8 cellular contexts compared by ENCODE assay signal in the genomic region with DNA sequence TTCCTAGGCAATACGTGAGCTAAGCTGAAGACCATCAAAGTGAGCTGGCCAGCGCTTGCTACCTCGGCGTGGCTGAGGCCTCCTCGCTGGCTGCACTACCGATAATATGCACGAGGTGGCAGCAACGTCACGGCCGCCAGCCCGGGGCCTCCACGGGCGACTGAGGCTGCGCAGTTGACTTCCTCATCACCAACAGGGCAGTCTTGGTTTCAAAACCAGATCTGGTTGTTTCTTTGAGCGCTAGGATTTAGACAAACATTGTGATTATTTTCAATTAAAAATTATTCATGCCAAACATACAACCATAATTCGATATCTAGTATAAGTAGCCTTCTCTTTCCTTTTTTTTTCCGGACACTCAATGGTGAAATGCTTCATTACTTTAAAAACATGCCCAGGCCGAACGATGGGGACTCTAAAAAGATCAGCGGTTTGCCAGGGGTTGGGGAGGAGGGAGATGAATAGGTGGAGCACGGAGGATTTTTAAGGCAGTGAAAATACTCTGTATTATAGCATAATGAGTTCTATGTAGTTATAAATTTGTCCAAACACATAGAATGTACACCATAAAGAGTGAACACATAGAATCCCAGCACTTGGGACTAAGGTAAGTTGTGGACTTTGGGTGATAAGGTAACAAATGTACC. TPM values are rescaled to one million over a fixed set of nuclear protein-coding genes. Genes with fewer than 3 reads are reported as not detected.
DNase-seq lines count a peak whose midpoint lies in the region; ATAC-seq and FAIRE-seq lines count a peak whose summit lies in the region.

No MANE protein-coding gene starts in this region.

- H3K4me1 Mint-ChIP-seq in activated T-helper 1 cell treated with anti-CD3 and anti-CD28 coated beads, Interleukin-12 subunit alpha, Interleukin-12 subunit beta, Interleukin-2, Interleukin-4 antibody, amounts not matched to agents 30 ng/mL and 10 ng/mL and 1 ng/mL, durations not matched to agents 14 hours and 24 hours and 36 hours (ENCODE audit: low read depth), result no peaks in the 10 kb centered on the region

- no peak overlapping the region for H3K27ac Mint-ChIP-seq in activated T-helper 1 cell treated with anti-CD3 and anti-CD28 coated beads, Interleukin-12 subunit alpha, Interleukin-12 subunit beta, Interleukin-2, Interleukin-4 antibody, amounts not matched to agents 30 ng/mL and 10 ng/mL and 1 ng/mL, durations not matched to agents 14 hours and 24 hours and 36 hours

- intact Hi-C loops in activated T-helper 1 cell treated with anti-CD3 and anti-CD28 coated beads, Interleukin-12 subunit alpha, Interleukin-12 subunit beta, Interleukin-2, Interleukin-4 antibody, amounts not matched to agents 30 ng/mL and 10 ng/mL and 1 ng/mL, durations not matched to agents 14 hours and 24 hours and 36 hours (cut with micrococcal nuclease), result loop anchor here (1.0 to 5.0 kb wide), 4 partner anchors 24 to 891 kb away; no protein-coding TSS in a partner anchor

- peak; percentile 55 for FAIRE-seq in RCC 7860 (lab: Jason Lieb, UNC)

- no peaks in the 10 kb centered on the region for H3K9me3 Mint-ChIP-seq in activated T-helper 1 cell treated with anti-CD3 and anti-CD28 coated beads, Interleukin-12 subunit alpha, Interleukin-12 subunit beta, Interleukin-2, Interleukin-4 antibody, amounts not matched to agents 30 ng/mL and 10 ng/mL and 1 ng/mL, durations not matched to agents 14 hours and 24 hours and 36 hours

- H3K27me3 Mint-ChIP-seq in activated T-helper 1 cell treated with anti-CD3 and anti-CD28 coated beads, Interleukin-12 subunit alpha, Interleukin-12 subunit beta, Interleukin-2, Interleukin-4 antibody, amounts not matched to agents 30 ng/mL and 10 ng/mL and 1 ng/mL, durations not matched to agents 14 hours and 24 hours and 36 hours (ENCODE audit: insufficient read depth), result peaks cover 9% of the 10 kb centered on the region

- no peaks in the 10 kb centered on the region for H3K36me3 Mint-ChIP-seq in activated T-helper 1 cell treated with anti-CD3 and anti-CD28 coated beads, Interleukin-12 subunit alpha, Interleukin-12 subunit beta, Interleukin-2, Interleukin-4 antibody, amounts not matched to agents 30 ng/mL and 10 ng/mL and 1 ng/mL, durations not matched to agents 14 hours and 24 hours and 36 hours (ENCODE audit: low read depth)

- DNase-seq in D341Med (ENCODE audit: low spot score), result peak; percentile 96
- peak in 72 of 76 experiments; percentile 3 to 82 (median 58) for DNase-seq in HUDEP-2 (lab: John Stamatoyannopoulos, UW; ENCODE audit: unreplicated experiment in 76 of 76)
- DNase-seq in RCC 7860 (ENCODE audit: low spot score), result peak; percentile 39
- DNase-seq in activated T-helper 1 cell treated with anti-CD3 and anti-CD28 coated beads, Interleukin-12 subunit alpha, Interleukin-12 subunit beta, Interleukin-2, Interleukin-4 antibody, amounts not matched to agents 30 ng/mL and 10 ng/mL and 1 ng/mL, durations not matched to agents 14 hours and 24 hours and 36 hours (ENCODE audit: low spot score), result peak; percentile 73
- peak; percentile 54 for DNase-seq in fibroblast of the conjunctiva (ENCODE audit: low read depth)
- DNase-seq in nucleus accumbens (lab: John Stamatoyannopoulos, UW), result peak in 51 of 56 donors; percentile 6 to 79 (median 49)
- DNase-seq in superior temporal gyrus (ENCODE audit: extremely low spot score), result peak; percentile 79

- no peak overlapping the region for H3K4me3 Mint-ChIP-seq in activated T-helper 1 cell treated with anti-CD3 and anti-CD28 coated beads, Interleukin-12 subunit alpha, Interleukin-12 subunit beta, Interleukin-2, Interleukin-4 antibody, amounts not matched to agents 30 ng/mL and 10 ng/mL and 1 ng/mL, durations not matched to agents 14 hours and 24 hours and 36 hours

- ATAC-seq in GM21381 (IDR thresholded peaks at IDR 0.05; ENCODE audit: unreplicated experiment), result peak; percentile 95

RNA-seq across cellular contexts. Expression of gene CYBRD1, which starts 52.0 kb away (rescaled TPM):
- total RNA-seq in activated T-helper 1 cell treated with anti-CD3 and anti-CD28 coated beads, Interleukin-12 subunit alpha, Interleukin-12 subunit beta, Interleukin-2, Interleukin-4 antibody, amounts not matched to agents 30 ng/mL and 10 ng/mL and 1 ng/mL, durations not matched to agents 14 hours and 24 hours and 36 hours, result 4.1 and 4.2 TPM in 2 replicates

Comparison
In these comparisons a context has a peak if more than half of its experiments do, and no peak if none do; other contexts are left out.
1. Peak in every context shown above with its lines: DNase-seq and ATAC-seq.
2. DNase-seq: peak in every context shown above with its lines; median percentile 96 in D341Med; 79 in superior temporal gyrus; 73 in activated T-helper 1 cell treated with anti-CD3 and anti-CD28 coated beads, Interleukin-12 subunit alpha, Interleukin-12 subunit beta, Interleukin-2, Interleukin-4 antibody, amounts not matched to agents 30 ng/mL and 10 ng/mL and 1 ng/mL, durations not matched to agents 14 hours and 24 hours and 36 hours; 58 in HUDEP-2; 54 in fibroblast of the conjunctiva; 49 in nucleus accumbens; 39 in RCC 7860.